Comparison of ENCODE assay signal across 20 cellular contexts in the genomic region with DNA sequence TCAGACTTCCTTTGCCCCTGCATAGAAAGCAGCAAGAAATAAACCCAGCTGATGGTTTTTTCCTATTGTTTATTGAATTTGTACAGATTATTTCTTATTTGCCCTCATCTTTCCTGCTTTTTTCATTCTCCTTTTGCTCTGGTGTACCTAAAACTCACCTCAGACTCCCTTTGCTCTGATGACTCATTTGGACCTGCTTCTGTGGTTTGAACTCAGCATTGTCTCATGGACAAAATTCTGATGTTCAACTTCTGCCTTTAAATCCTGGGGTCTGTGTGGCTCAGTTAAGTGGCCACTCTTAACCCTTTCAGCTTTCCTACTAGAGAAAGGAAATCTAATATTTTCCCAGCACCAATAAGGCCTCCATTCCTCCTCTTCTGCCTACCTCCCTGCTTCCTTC. TPM values are rescaled to one million over a fixed set of nuclear protein-coding genes. Genes with fewer than 3 reads are reported as not detected.
A peak's percentile ranks its signal among the peaks of the same experiment; 100 is the strongest.
DNase-seq lines count a peak whose midpoint lies in the region; ATAC-seq and TF ChIP-seq lines count a peak whose summit lies in the region.
"Had no signal": no experiment of that assay in that cellular context is flagged by ENCODE, and none has a peak within 500 bp of the region (broad histone marks: within the 10 kb centered on the region; RNA-seq: fewer than 3 reads in every experiment).

No MANE protein-coding gene starts in this region.

- ATAC-seq in activated T-helper 17 cell treated with anti-CD3 and anti-CD28 coated beads, Interleukin-2, amount 50 U/mL, for 72 hours (replicated peaks), result no peak
- ATAC-seq: GM23338 had no signal

- no peak for DNase-seq in glutamatergic neuron
- no peak for DNase-seq in NCI-H2107 (lab: John Stamatoyannopoulos, UW)
- DNase-seq in ovary, result no peak
- DNase-seq in stimulated activated naive CD4-positive, alpha-beta T cell treated with Interleukin-2 at 50 U/mL for 16 hours (lab: John Stamatoyannopoulos, UW), result no peak
- DNase-seq: ACHN, DMS153, HCEC 1CT, IMR-90, MG63, NCI-H1048, NCI-H1436, NCI-H2029, NCI-H2171, NCI-H526, PC-9 had no signal

- peak overlapping the region; percentile 32 for H3K4me3 Mint-ChIP-seq in activated T-helper 17 cell treated with anti-CD3 and anti-CD28 coated beads, Interleukin-2, amount 50 U/mL, for 72 hours
- H3K4me3 Mint-ChIP-seq in glutamatergic neuron (ENCODE audit: unreplicated experiment), result peak overlapping the region; percentile 41
- H3K4me3 Mint-ChIP-seq: CD14-positive monocyte, GM23338 had no signal

- H3K27me3 ChIP-seq in BLaER1, result no peaks in the 10 kb centered on the region
- H3K27me3 ChIP-seq in BLaER1 treated with 17β-estradiol and CSF1 and Interleukin-3, amounts not matched to agents 10 nM and 100 nM, result no peaks in the 10 kb centered on the region
- H3K27me3 ChIP-seq in ovary, result no peaks in the 10 kb centered on the region
- H3K27me3 ChIP-seq: MG63 had no signal

- no peaks in the 10 kb centered on the region for H4K20me1 ChIP-seq in BLaER1
- H4K20me1 ChIP-seq in BLaER1 treated with 17β-estradiol and CSF1 and Interleukin-3, amounts not matched to agents 10 nM and 100 nM, result no peaks in the 10 kb centered on the region

- H3K9me3 Mint-ChIP-seq in activated T-helper 17 cell treated with anti-CD3 and anti-CD28 coated beads, Interleukin-2, amount 50 U/mL, for 72 hours, result no peaks in the 10 kb centered on the region
- peaks cover 7% of the 10 kb centered on the region for H3K9me3 Mint-ChIP-seq in glutamatergic neuron (ENCODE audit: unreplicated experiment)
- H3K9me3 Mint-ChIP-seq: GM23338 had no signal

- H3K9ac ChIP-seq in BLaER1, result no peak overlapping the region
- no peak overlapping the region for H3K9ac ChIP-seq in BLaER1 treated with 17β-estradiol and CSF1 and Interleukin-3, amounts not matched to agents 10 nM and 100 nM

- no peak for TF ChIP-seq EP300 in ovary (IDR thresholded peaks at IDR 0.05)

- no peak for TF ChIP-seq CTCF in glutamatergic neuron (IDR thresholded peaks at IDR 0.05; ENCODE audit: partially characterized antibody, unreplicated experiment)
- no peak for TF ChIP-seq CTCF in ovary (IDR thresholded peaks at IDR 0.05)

- peaks cover 7% of the 10 kb centered on the region for H3K36me3 Mint-ChIP-seq in activated T-helper 17 cell treated with anti-CD3 and anti-CD28 coated beads, Interleukin-2, amount 50 U/mL, for 72 hours (ENCODE audit: low read depth)
- H3K36me3 Mint-ChIP-seq in glutamatergic neuron (ENCODE audit: unreplicated experiment), result peaks cover 5% of the 10 kb centered on the region
- H3K36me3 Mint-ChIP-seq: CD14-positive monocyte had no signal

- intact Hi-C loops in ovary (cut with DNase I), result loop anchor here in 1 of 4 donors (10.0 kb wide), 1 partner anchor 45 kb away; a partner anchor contains a TSS

- peak overlapping the region; percentile 40 for H3K27ac Mint-ChIP-seq in activated T-helper 17 cell treated with anti-CD3 and anti-CD28 coated beads, Interleukin-2, amount 50 U/mL, for 72 hours
- H3K27ac Mint-ChIP-seq in glutamatergic neuron (ENCODE audit: unreplicated experiment), result peak overlapping the region; percentile 38
- H3K27ac Mint-ChIP-seq: CD14-positive monocyte, GM23338 had no signal

- no peaks in the 10 kb centered on the region for H3K36me3 ChIP-seq in BLaER1
- H3K36me3 ChIP-seq in BLaER1 treated with 17β-estradiol and CSF1 and Interleukin-3, amounts not matched to agents 10 nM and 100 nM, result no peaks in the 10 kb centered on the region
- H3K36me3 ChIP-seq in ovary, result no peaks in the 10 kb centered on the region
- H3K36me3 ChIP-seq: MG63 had no signal

- H3K4me1 Mint-ChIP-seq in activated T-helper 17 cell treated with anti-CD3 and anti-CD28 coated beads, Interleukin-2, amount 50 U/mL, for 72 hours, result peaks cover 28% of the 10 kb centered on the region
- peaks cover 3% of the 10 kb centered on the region for H3K4me1 Mint-ChIP-seq in glutamatergic neuron (ENCODE audit: low read depth, unreplicated experiment)

- H3K27ac ChIP-seq in BLaER1 (no peak overlapping the region), ovary (no peak overlapping the region)
- H3K27ac ChIP-seq in BLaER1 treated with 17β-estradiol and CSF1 and Interleukin-3, amounts not matched to agents 10 nM and 100 nM, result no peak overlapping the region
- H3K27ac ChIP-seq: PC-9 had no signal

- H3K4me1 ChIP-seq in BLaER1 (peaks cover 34% of the 10 kb centered on the region), ovary (ENCODE audit: insufficient read depth) (peaks cover 6% of the 10 kb centered on the region)
- peaks cover 23 to 32% (median 30%) of the 10 kb centered on the region in 10 experiments for H3K4me1 ChIP-seq in BLaER1 treated with 17β-estradiol and CSF1 and Interleukin-3, amounts not matched to agents 10 nM and 100 nM

- H3K4me2 ChIP-seq in BLaER1, result peak overlapping the region; percentile 19
- H3K4me2 ChIP-seq in BLaER1 treated with 17β-estradiol and CSF1 and Interleukin-3, amounts not matched to agents 10 nM and 100 nM, result peak overlapping the region in 7 of 11 experiments; percentile 9 to 55 (median 34); a peak in 12 of 22 replicates
- H3K4me2 ChIP-seq: GM23338, PC-9 had no signal

- no peaks in the 10 kb centered on the region for H3K27me3 Mint-ChIP-seq in activated T-helper 17 cell treated with anti-CD3 and anti-CD28 coated beads, Interleukin-2, amount 50 U/mL, for 72 hours
- H3K27me3 Mint-ChIP-seq in glutamatergic neuron (ENCODE audit: unreplicated experiment), result peaks cover 4% of the 10 kb centered on the region

- H3K9me3 ChIP-seq in BLaER1, result no peaks in the 10 kb centered on the region
- H3K9me3 ChIP-seq in BLaER1 treated with 17β-estradiol and CSF1 and Interleukin-3, amounts not matched to agents 10 nM and 100 nM (replicated peaks in 1 of 11), result no peaks in the 10 kb centered on the region
- H3K9me3 ChIP-seq in ovary, result no peaks in the 10 kb centered on the region
- H3K9me3 ChIP-seq: MG63 had no signal

- H3K4me3 ChIP-seq in BLaER1 (no peak overlapping the region), ovary (no peak overlapping the region)
- H3K4me3 ChIP-seq in BLaER1 treated with 17β-estradiol and CSF1 and Interleukin-3, amounts not matched to agents 10 nM and 100 nM, result no peak overlapping the region
- H3K4me3 ChIP-seq: GM23338, MG63, PC-9 had no signal

- no peak for TF ChIP-seq POLR2A in ovary (IDR thresholded peaks at IDR 0.05)

RNA-seq across cellular contexts. Expression of a gene that starts 3.5 kb away (rescaled TPM):
- 10 to 100 TPM; 37.5 to 42.3 TPM for total RNA-seq in activated T-helper 17 cell treated with anti-CD3 and anti-CD28 coated beads, Interleukin-2, amount 50 U/mL, for 72 hours
- total RNA-seq in glutamatergic neuron (ENCODE audit: unreplicated experiment) (24.2 TPM), ovary (10 to 100 TPM; 14.7 to 28.9 (median 21.6) TPM)
- 10 to 100 TPM in 1 of 2 donors, 1 to 10 TPM in 1; 6.2 to 10.4 TPM for polyA plus RNA-seq in ovary

RNA-seq across cellular contexts. Expression of a gene that starts 9.7 kb away (rescaled TPM):
- 10 to 100 TPM; 57.3 to 83.3 TPM for total RNA-seq in activated T-helper 17 cell treated with anti-CD3 and anti-CD28 coated beads, Interleukin-2, amount 50 U/mL, for 72 hours
- total RNA-seq in glutamatergic neuron (ENCODE audit: unreplicated experiment), result 169 TPM
- 100 to 1,000 TPM in 4 of 7 donors, 10 to 100 TPM in 3; 43.0 to 133 (median 111) TPM for total RNA-seq in ovary
- 10 to 100 TPM; 60.8 to 80.9 TPM for polyA plus RNA-seq in ovary

RNA-seq across cellular contexts. Expression of a gene that starts 47.9 kb away (rescaled TPM):
- 10 to 100 TPM; 22.6 to 35.7 TPM for total RNA-seq in activated T-helper 17 cell treated with anti-CD3 and anti-CD28 coated beads, Interleukin-2, amount 50 U/mL, for 72 hours
- total RNA-seq in glutamatergic neuron (ENCODE audit: unreplicated experiment), result 43.5 TPM
- 10 to 100 TPM; 18.8 to 41.4 (median 29.4) TPM for total RNA-seq in ovary
- 10 to 100 TPM; 18.8 to 51.6 TPM for polyA plus RNA-seq in ovary
